Comparison of ENCODE assay signal across 14 cellular contexts in the genomic region with DNA sequence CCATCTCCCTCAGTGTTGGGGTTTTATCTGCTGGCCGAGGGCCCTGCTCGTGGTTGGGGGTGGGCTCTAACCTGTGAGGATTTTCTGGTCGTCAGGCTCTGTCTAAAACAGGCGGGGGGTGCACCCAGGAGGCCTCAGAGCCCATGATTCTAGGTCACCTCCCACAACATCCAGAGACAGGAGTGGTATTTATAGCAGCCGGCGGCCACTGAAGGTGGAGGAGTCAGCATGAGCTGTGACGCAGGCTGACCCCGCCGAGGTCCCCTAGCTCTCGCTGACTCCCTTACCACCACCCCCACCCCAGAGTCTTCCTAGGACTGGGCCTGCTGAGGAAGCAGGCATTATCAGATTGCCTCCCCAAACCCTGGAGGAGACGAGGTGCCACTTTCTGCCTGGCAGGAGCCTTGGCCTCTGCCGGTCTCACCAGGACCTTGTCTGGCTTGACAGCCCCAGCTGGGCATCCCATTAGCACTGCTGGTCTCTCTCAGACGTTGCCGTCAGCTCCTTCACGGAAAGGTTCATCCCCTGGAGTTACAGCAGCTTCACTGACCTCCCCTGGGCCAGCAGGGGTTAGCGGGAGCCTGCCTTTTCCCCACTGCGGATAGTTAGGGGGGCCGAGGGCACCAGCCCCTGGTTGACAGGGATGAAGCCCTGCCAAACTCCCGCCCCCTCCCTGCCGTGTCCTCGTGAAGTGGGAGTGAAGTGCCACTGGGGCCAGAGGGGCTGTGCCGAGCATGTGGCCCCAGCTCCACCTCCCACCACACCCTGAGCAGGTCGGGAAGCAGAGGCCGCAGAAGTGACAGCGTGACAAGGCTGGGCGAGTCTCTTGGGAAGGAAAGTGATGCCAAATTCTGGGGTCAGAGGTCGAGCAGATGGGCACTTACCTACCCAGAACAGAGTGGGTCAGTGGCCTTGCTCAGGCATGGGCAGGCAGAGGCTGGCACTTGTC. TPM values are rescaled to one million over a fixed set of nuclear protein-coding genes. Genes with fewer than 3 reads are reported as not detected.
A peak's percentile ranks its signal among the peaks of the same experiment; 100 is the strongest.
DNase-seq lines count a peak whose midpoint lies in the region; ATAC-seq and TF ChIP-seq lines count a peak whose summit lies in the region.
"Had no signal": no experiment of that assay in that cellular context is flagged by ENCODE, and none has a peak within 500 bp of the region (broad histone marks: within the 10 kb centered on the region; RNA-seq: fewer than 3 reads in every experiment).

No MANE protein-coding gene starts in this region.

- H3K36me3 ChIP-seq in cardiac muscle cell = no peaks in the 10 kb centered on the region
- H3K36me3 ChIP-seq in mucosa of descending colon (ENCODE audit: low read depth) = no peaks in the 10 kb centered on the region
- H3K36me3 ChIP-seq in transverse colon = no peaks in the 10 kb centered on the region

- H3K9me3 ChIP-seq in cardiac muscle cell (ENCODE audit: low read depth) = no peaks in the 10 kb centered on the region
- no peaks in the 10 kb centered on the region for H3K9me3 ChIP-seq in mucosa of descending colon
- no peaks in the 10 kb centered on the region for H3K9me3 ChIP-seq in transverse colon

- H3K27me3 ChIP-seq in cardiac muscle cell (no peaks in the 10 kb centered on the region), transverse colon (no peaks in the 10 kb centered on the region)

- no peak for DNase-seq in Right ventricle myocardium inferior (ENCODE audit: missing footprints)
- no peak for DNase-seq in cardiac septum (ENCODE audit: low spot score)
- DNase-seq in cardiac muscle cell (ENCODE audit: low read depth in 1 of 2, low spot score in 1 of 2) = peak in 1 of 2 donors; percentile 46
- DNase-seq in mucosa of descending colon = peak in 1 of 3 donors; percentile 65
- DNase-seq in transverse colon = peak; percentile 17
- no peak for DNase-seq in HuH-7.5 (ENCODE audit: low spot score)
- no peak for DNase-seq in kidney tubule cell (ENCODE audit: low spot score)
- DNase-seq: 8988T, DMS 273 treated with DMSO at 0.1 percent for 48 hours, H7, NCI-H1092, NCI-H774 had no signal

- in situ Hi-C loops in transverse colon (cut with MboI; ENCODE audit: low pct_ligation_motif_present in 1 of 4, low pct_unique_long_range_greater_than_20kb in 1 of 4, low sequenced_read_pairs in 3 of 4) = no loop called here

- TF ChIP-seq CTCF in cardiac muscle cell (IDR thresholded peaks at IDR 0.05; ENCODE audit: low read depth, low read length) (no peak), mucosa of descending colon (IDR thresholded peaks at IDR 0.05) (no peak), transverse colon (IDR thresholded peaks at IDR 0.05) (no peak)

- no peak for TF ChIP-seq POLR2A in transverse colon (IDR thresholded peaks at IDR 0.05)

- H3K4me3 ChIP-seq in cardiac muscle cell = no peak overlapping the region
- no peak overlapping the region for H3K4me3 ChIP-seq in mucosa of descending colon
- no peak overlapping the region for H3K4me3 ChIP-seq in transverse colon
- H3K4me3 ChIP-seq: PC-9 had no signal

- intact Hi-C loops in Right ventricle myocardium inferior (cut with DNase I) (no loop called here), cardiac septum (cut with DNase I) (no loop called here), mucosa of descending colon (cut with DNase I, micrococcal nuclease) (no loop called here), transverse colon (cut with DNase I; ENCODE audit: low total_unique reads) (no loop called here)

- peak; percentile 62 for ATAC-seq in Right ventricle myocardium inferior
- ATAC-seq in mucosa of descending colon = peak; percentile 57
- ATAC-seq in SK-N-SH treated with all-trans-retinoic acid at 6 μM for 48 hours = no peak

- WGBS in transverse colon (ENCODE audit: low coverage in 1 of 2), 2 donors = 76% methylated on average over 23 of the region's 27 CpGs; no CpG with 5 or more reads in 1 of the 2 donors

- peaks cover 17% of the 10 kb centered on the region for H3K4me1 ChIP-seq in cardiac muscle cell (ENCODE audit: low read depth)
- H3K4me1 ChIP-seq in mucosa of descending colon (ENCODE audit: low read depth) = peaks cover 15% of the 10 kb centered on the region
- H3K4me1 ChIP-seq in transverse colon = peaks cover 0 to 20% (median 16%) of the 10 kb centered on the region in 4 donors

- H3K27ac ChIP-seq in cardiac muscle cell (peak overlapping the region; percentile 16), transverse colon (peak overlapping the region; percentile 44 to 78 (median 60))
- H3K27ac ChIP-seq: PC-9 had no signal

- TF ChIP-seq EP300 in transverse colon (IDR thresholded peaks at IDR 0.05; ENCODE audit: low read depth) = no peak

TF ChIP-seq in SK-N-SH treated with all-trans-retinoic acid at 6 μM for 48 hours, 23 proteins besides CTCF, POLR2A, EP300 and RAD21:
- TF ChIP-seq OSR1 (CRISPR knock-in tag; IDR thresholded peaks at IDR 0.05) (no peak), ZNF565 (CRISPR knock-in tag; conservative IDR thresholded peaks at IDR 0.05; ENCODE audit: low read depth) (no peak), CSDC2 (CRISPR knock-in tag; IDR thresholded peaks at IDR 0.05) (no peak), ZFP30 (CRISPR knock-in tag; IDR thresholded peaks at IDR 0.05) (no peak), ZNF8 (CRISPR knock-in tag; IDR thresholded peaks at IDR 0.05) (no peak), GLIS3 (CRISPR knock-in tag; IDR thresholded peaks at IDR 0.05) (no peak), SNAI2 (CRISPR knock-in tag; IDR thresholded peaks at IDR 0.05) (no peak), ARNTL (CRISPR knock-in tag; IDR thresholded peaks at IDR 0.05; ENCODE audit: borderline replicate concordance, low read depth) (no peak), ZNF70 (CRISPR knock-in tag; IDR thresholded peaks at IDR 0.05) (no peak)
- TF ChIP-seq, protein P1, sequence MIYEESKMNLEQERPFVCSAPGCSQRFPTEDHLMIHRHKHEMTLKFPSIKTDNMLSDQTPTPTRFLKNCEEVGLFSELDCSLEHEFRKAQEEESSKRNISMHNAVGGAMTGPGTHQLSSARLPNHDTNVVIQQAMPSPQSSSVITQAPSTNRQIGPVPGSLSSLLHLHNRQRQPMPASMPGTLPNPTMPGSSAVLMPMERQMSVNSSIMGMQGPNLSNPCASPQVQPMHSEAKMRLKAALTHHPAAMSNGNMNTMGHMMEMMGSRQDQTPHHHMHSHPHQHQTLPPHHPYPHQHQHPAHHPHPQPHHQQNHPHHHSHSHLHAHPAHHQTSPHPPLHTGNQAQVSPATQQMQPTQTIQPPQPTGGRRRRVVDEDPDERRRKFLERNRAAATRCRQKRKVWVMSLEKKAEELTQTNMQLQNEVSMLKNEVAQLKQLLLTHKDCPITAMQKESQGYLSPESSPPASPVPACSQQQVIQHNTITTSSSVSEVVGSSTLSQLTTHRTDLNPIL (CRISPR knock-in tag; IDR thresholded peaks at IDR 0.05; ENCODE audit: low read depth) = no peak
- TF ChIP-seq, protein P2, sequence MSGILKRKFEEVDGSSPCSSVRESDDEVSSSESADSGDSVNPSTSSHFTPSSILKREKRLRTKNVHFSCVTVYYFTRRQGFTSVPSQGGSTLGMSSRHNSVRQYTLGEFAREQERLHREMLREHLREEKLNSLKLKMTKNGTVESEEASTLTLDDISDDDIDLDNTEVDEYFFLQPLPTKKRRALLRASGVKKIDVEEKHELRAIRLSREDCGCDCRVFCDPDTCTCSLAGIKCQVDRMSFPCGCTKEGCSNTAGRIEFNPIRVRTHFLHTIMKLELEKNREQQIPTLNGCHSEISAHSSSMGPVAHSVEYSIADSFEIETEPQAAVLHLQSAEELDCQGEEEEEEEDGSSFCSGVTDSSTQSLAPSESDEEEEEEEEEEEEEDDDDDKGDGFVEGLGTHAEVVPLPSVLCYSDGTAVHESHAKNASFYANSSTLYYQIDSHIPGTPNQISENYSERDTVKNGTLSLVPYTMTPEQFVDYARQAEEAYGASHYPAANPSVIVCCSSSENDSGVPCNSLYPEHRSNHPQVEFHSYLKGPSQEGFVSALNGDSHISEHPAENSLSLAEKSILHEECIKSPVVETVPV (CRISPR knock-in tag; IDR thresholded peaks at IDR 0.05) = no peak
- TF ChIP-seq, protein P3, sequence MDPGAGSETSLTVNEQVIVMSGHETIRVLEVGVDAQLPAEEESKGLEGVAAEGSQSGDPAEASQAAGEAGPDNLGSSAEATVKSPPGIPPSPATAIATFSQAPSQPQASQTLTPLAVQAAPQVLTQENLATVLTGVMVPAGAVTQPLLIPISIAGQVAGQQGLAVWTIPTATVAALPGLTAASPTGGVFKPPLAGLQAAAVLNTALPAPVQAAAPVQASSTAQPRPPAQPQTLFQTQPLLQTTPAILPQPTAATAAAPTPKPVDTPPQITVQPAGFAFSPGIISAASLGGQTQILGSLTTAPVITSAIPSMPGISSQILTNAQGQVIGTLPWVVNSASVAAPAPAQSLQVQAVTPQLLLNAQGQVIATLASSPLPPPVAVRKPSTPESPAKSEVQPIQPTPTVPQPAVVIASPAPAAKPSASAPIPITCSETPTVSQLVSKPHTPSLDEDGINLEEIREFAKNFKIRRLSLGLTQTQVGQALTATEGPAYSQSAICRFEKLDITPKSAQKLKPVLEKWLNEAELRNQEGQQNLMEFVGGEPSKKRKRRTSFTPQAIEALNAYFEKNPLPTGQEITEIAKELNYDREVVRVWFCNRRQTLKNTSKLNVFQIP (CRISPR knock-in tag; IDR thresholded peaks at IDR 0.05; ENCODE audit: borderline replicate concordance, low read depth) = no peak

RNA-seq across cellular contexts. Expression of a gene that starts 26.5 kb away (rescaled TPM):
- 4.3 TPM for total RNA-seq in Right ventricle myocardium inferior
- 3.3 TPM for total RNA-seq in cardiac septum
- 5.5 and 6.3 TPM in 2 replicates for total RNA-seq in cardiac muscle cell
- 2.1 and 3.4 TPM in 2 replicates for polyA plus RNA-seq in cardiac muscle cell
- 10 to 100 TPM in 2 of 3 donors, 1 to 10 TPM in 1; 7.2 to 12.0 (median 11.9) TPM for total RNA-seq in mucosa of descending colon
- total RNA-seq in transverse colon = 10 to 100 TPM; 11.9 to 31.4 (median 17.0) TPM

RNA-seq across cellular contexts. Expression of a gene that starts 45.7 kb away (rescaled TPM):
- total RNA-seq in Right ventricle myocardium inferior (0.30 TPM), cardiac septum (0.27 TPM), cardiac muscle cell (48.0 and 56.9 TPM in 2 replicates), mucosa of descending colon (10 to 100 TPM in 2 of 3 donors, 1 to 10 TPM in 1; 7.8 to 15.6 (median 10.2) TPM), transverse colon (10 to 100 TPM in 3 of 4 donors, 1 to 10 TPM in 1; 2.0 to 14.2 (median 10.7) TPM)
- polyA plus RNA-seq in cardiac muscle cell = 29.3 and 41.2 TPM in 2 replicates
